ENCODE assay signal across 1 cellular context in genomic region chr15:27983496-27983895, GRCh38.
TF ChIP-seq lines count a peak whose summit lies in the region.

No MANE protein-coding gene starts in this region.

TF ChIP-seq in H1, 55 proteins besides CTCF, POLR2A, EP300 and RAD21 (continued from another document):
- TF ChIP-seq KDM1A (IDR thresholded peaks at IDR 0.05; ENCODE audit: borderline replicate concordance, low read length) (no peak), SIX5 (IDR thresholded peaks at IDR 0.05; ENCODE audit: low read depth, low read length) (no peak), TEAD4 (IDR thresholded peaks at IDR 0.05; ENCODE audit: low read depth, low read length) (no peak), SAP30 (IDR thresholded peaks at IDR 0.05; ENCODE audit: insufficient read depth, insufficient replicate concordance, low read length) (no peak), BACH1 (IDR thresholded peaks at IDR 0.05; ENCODE audit: low read length) (no peak), RNF2 (IDR thresholded peaks at IDR 0.05; ENCODE audit: borderline replicate concordance, low read depth, low read length, missing control alignments, poor library complexity, severe bottlenecking) (no peak), TAF1 (IDR thresholded peaks at IDR 0.05; ENCODE audit: low read depth, low read length) (no peak), TAF7 (optimal IDR thresholded peaks at IDR 0.05; ENCODE audit: borderline replicate concordance, low read depth, low read length) (no peak), GABPA (IDR thresholded peaks at IDR 0.05; ENCODE audit: borderline replicate concordance, insufficient read depth, low read length) (no peak), EZH2 (IDR thresholded peaks at IDR 0.05; ENCODE audit: low read depth, low read length, severe bottlenecking) (no peak), JUN (IDR thresholded peaks at IDR 0.05; ENCODE audit: low read depth, low read length) (no peak), SP2 (IDR thresholded peaks at IDR 0.05; ENCODE audit: low read length) (no peak), SUZ12 (IDR thresholded peaks at IDR 0.05; ENCODE audit: low read length) (no peak), SP1 (IDR thresholded peaks at IDR 0.05; ENCODE audit: low read depth, low read length) (no peak)
- TF ChIP-seq, protein P1, sequence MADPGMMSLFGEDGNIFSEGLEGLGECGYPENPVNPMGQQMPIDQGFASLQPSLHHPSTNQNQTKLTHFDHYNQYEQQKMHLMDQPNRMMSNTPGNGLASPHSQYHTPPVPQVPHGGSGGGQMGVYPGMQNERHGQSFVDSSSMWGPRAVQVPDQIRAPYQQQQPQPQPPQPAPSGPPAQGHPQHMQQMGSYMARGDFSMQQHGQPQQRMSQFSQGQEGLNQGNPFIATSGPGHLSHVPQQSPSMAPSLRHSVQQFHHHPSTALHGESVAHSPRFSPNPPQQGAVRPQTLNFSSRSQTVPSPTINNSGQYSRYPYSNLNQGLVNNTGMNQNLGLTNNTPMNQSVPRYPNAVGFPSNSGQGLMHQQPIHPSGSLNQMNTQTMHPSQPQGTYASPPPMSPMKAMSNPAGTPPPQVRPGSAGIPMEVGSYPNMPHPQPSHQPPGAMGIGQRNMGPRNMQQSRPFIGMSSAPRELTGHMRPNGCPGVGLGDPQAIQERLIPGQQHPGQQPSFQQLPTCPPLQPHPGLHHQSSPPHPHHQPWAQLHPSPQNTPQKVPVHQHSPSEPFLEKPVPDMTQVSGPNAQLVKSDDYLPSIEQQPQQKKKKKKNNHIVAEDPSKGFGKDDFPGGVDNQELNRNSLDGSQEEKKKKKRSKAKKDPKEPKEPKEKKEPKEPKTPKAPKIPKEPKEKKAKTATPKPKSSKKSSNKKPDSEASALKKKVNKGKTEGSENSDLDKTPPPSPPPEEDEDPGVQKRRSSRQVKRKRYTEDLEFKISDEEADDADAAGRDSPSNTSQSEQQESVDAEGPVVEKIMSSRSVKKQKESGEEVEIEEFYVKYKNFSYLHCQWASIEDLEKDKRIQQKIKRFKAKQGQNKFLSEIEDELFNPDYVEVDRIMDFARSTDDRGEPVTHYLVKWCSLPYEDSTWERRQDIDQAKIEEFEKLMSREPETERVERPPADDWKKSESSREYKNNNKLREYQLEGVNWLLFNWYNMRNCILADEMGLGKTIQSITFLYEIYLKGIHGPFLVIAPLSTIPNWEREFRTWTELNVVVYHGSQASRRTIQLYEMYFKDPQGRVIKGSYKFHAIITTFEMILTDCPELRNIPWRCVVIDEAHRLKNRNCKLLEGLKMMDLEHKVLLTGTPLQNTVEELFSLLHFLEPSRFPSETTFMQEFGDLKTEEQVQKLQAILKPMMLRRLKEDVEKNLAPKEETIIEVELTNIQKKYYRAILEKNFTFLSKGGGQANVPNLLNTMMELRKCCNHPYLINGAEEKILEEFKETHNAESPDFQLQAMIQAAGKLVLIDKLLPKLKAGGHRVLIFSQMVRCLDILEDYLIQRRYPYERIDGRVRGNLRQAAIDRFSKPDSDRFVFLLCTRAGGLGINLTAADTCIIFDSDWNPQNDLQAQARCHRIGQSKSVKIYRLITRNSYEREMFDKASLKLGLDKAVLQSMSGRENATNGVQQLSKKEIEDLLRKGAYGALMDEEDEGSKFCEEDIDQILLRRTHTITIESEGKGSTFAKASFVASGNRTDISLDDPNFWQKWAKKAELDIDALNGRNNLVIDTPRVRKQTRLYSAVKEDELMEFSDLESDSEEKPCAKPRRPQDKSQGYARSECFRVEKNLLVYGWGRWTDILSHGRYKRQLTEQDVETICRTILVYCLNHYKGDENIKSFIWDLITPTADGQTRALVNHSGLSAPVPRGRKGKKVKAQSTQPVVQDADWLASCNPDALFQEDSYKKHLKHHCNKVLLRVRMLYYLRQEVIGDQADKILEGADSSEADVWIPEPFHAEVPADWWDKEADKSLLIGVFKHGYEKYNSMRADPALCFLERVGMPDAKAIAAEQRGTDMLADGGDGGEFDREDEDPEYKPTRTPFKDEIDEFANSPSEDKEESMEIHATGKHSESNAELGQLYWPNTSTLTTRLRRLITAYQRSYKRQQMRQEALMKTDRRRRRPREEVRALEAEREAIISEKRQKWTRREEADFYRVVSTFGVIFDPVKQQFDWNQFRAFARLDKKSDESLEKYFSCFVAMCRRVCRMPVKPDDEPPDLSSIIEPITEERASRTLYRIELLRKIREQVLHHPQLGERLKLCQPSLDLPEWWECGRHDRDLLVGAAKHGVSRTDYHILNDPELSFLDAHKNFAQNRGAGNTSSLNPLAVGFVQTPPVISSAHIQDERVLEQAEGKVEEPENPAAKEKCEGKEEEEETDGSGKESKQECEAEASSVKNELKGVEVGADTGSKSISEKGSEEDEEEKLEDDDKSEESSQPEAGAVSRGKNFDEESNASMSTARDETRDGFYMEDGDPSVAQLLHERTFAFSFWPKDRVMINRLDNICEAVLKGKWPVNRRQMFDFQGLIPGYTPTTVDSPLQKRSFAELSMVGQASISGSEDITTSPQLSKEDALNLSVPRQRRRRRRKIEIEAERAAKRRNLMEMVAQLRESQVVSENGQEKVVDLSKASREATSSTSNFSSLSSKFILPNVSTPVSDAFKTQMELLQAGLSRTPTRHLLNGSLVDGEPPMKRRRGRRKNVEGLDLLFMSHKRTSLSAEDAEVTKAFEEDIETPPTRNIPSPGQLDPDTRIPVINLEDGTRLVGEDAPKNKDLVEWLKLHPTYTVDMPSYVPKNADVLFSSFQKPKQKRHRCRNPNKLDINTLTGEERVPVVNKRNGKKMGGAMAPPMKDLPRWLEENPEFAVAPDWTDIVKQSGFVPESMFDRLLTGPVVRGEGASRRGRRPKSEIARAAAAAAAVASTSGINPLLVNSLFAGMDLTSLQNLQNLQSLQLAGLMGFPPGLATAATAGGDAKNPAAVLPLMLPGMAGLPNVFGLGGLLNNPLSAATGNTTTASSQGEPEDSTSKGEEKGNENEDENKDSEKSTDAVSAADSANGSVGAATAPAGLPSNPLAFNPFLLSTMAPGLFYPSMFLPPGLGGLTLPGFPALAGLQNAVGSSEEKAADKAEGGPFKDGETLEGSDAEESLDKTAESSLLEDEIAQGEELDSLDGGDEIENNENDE (IDR thresholded peaks at IDR 0.05; ENCODE audit: insufficient replicate concordance, low read length), result no peak
